23 cellular contexts compared by ENCODE assay signal in genomic region chr12:94638521-94638920, GRCh38. TPM values are rescaled to one million over a fixed set of nuclear protein-coding genes. Genes with fewer than 3 reads are reported as not detected.
DNase-seq lines count a peak whose midpoint lies in the region; ATAC-seq and TF ChIP-seq lines count a peak whose summit lies in the region.
"Had no signal": no experiment of that assay in that cellular context is flagged by ENCODE, and none has a peak within 500 bp of the region (broad histone marks: within the 10 kb centered on the region; RNA-seq: fewer than 3 reads in every experiment).

No MANE protein-coding gene starts in this region.

- TF ChIP-seq POLR2A in GM18505 (IDR thresholded peaks at IDR 0.05; ENCODE audit: borderline replicate concordance, extremely low read depth, insufficient read depth, insufficient read length), result no peak

- H3K36me3 Mint-ChIP-seq in CD14-positive monocyte (peaks cover 9 to 26% of the 10 kb centered on the region in 2 donors), nephron (ENCODE audit: low read depth) (peaks cover 14% of the 10 kb centered on the region)

- no peaks in the 10 kb centered on the region for H3K36me3 ChIP-seq in MM.1S (replicated peaks; ENCODE audit: insufficient read depth, low read length)
- H3K36me3 ChIP-seq: BE2C, HAP-1, MG63, Peyer's patch had no signal

- no peaks in the 10 kb centered on the region for H4K20me1 ChIP-seq in MM.1S (ENCODE audit: insufficient read depth, low read length)

- peaks cover 54% of the 10 kb centered on the region for H3K79me2 ChIP-seq in MM.1S (ENCODE audit: low read length)

- H3K9me3 ChIP-seq in MM.1S (replicated peaks; ENCODE audit: insufficient read depth, low read length), result no peaks in the 10 kb centered on the region
- H3K9me3 ChIP-seq: BE2C, HAP-1, MG63, Peyer's patch had no signal

- H3K27ac Mint-ChIP-seq in CD14-positive monocyte (peak overlapping the region in 2 of 7 donors; percentile 3 to 64), nephron (peak overlapping the region in 2 of 3 experiments; percentile 8 to 11)
- H3K27ac Mint-ChIP-seq: CD4-positive, alpha-beta T cell had no signal

- TF ChIP-seq CTCF in CD14-positive monocyte (IDR thresholded peaks at IDR 0.05), result no peak
- no peak for TF ChIP-seq CTCF in MM.1S (IDR thresholded peaks at IDR 0.05; ENCODE audit: low read length)
- no peak for TF ChIP-seq CTCF in nephron (IDR thresholded peaks at IDR 0.05; ENCODE audit: unreplicated experiment in 3 of 3)

- ATAC-seq in SK-N-SH treated with all-trans-retinoic acid at 6 μM for 48 hours (no peak), GM18505 (IDR thresholded peaks at IDR 0.05; ENCODE audit: unreplicated experiment) (no peak), HG02938 (IDR thresholded peaks at IDR 0.05; ENCODE audit: unreplicated experiment) (no peak)
- ATAC-seq: Right ventricle myocardium inferior had no signal

- no peak overlapping the region for H3K4me3 ChIP-seq in MM.1S (ENCODE audit: low read length)
- H3K4me3 ChIP-seq: GM23248, HAP-1, MG63, Peyer's patch had no signal

- peaks cover 22% of the 10 kb centered on the region for H3F3A ChIP-seq in MM.1S (ENCODE audit: insufficient read depth, low read length)

- H3K4me3 Mint-ChIP-seq in CD14-positive monocyte, result peak overlapping the region; percentile 4 to 60
- no peak overlapping the region for H3K4me3 Mint-ChIP-seq in nephron
- H3K4me3 Mint-ChIP-seq: CD4-positive, alpha-beta T cell had no signal

- H3K9me3 Mint-ChIP-seq in CD14-positive monocyte, result peaks cover 0 to 3% (median 0%) of the 10 kb centered on the region in 7 donors
- H3K9me3 Mint-ChIP-seq in nephron, result no peaks in the 10 kb centered on the region
- H3K9me3 Mint-ChIP-seq: CD4-positive, alpha-beta T cell had no signal

- peaks cover 40% of the 10 kb centered on the region for H3K4me1 ChIP-seq in MM.1S (ENCODE audit: low read length)
- H3K4me1 ChIP-seq: BE2C, HAP-1 had no signal

- no peak overlapping the region for H3K9ac ChIP-seq in MM.1S (ENCODE audit: low read length)
- H3K9ac ChIP-seq: GM23248 had no signal

- DNase-seq in CD14-positive monocyte (ENCODE audit: low spot score) (no peak), MM.1S (peak; percentile 41), hepatic stellate cell (ENCODE audit: low spot score) (no peak), COLO668 (lab: John Stamatoyannopoulos, UW; ENCODE audit: unreplicated experiment) (no peak)
- DNase-seq: BE2C; CD4-positive, alpha-beta T cell; DMS79; GM23248; IMR-90; Karpas-422; MG63; NCI-H1105 treated with DMSO at 0.1 percent for 48 hours; NCI-H187 treated with DMSO at 0.1 percent for 48 hours; NCI-H345; NCI-H526; Peyer's patch had no signal

- H3K4me2 ChIP-seq in MM.1S (ENCODE audit: low read depth, low read length), result peak overlapping the region; percentile 33

- H2AFZ ChIP-seq in MM.1S (ENCODE audit: low read length), result no peak overlapping the region
- H2AFZ ChIP-seq: GM23248 had no signal

- H3K27me3 Mint-ChIP-seq in CD14-positive monocyte (ENCODE audit: low read depth in 3 of 3) (peaks cover 11 to 21% (median 11%) of the 10 kb centered on the region in 3 donors), nephron (ENCODE audit: low read depth) (peaks cover 5% of the 10 kb centered on the region)

- H3K27ac ChIP-seq in MM.1S (ENCODE audit: low read length), result peak overlapping the region; percentile 66; the same call in 1 of the 2 replicates
- H3K27ac ChIP-seq: GM23248, HL-60, Peyer's patch had no signal

- intact Hi-C loops in CD14-positive monocyte (cut with micrococcal nuclease), result no loop called here

- H3K27me3 ChIP-seq in MM.1S (replicated peaks; ENCODE audit: insufficient read depth, low read length), result no peaks in the 10 kb centered on the region
- H3K27me3 ChIP-seq: BE2C, MG63, Peyer's patch had no signal

- H3K4me1 Mint-ChIP-seq in CD14-positive monocyte (peaks cover 41% of the 10 kb centered on the region), nephron (peaks cover 59% of the 10 kb centered on the region)

- H3K9me2 ChIP-seq in MM.1S (replicated peaks; ENCODE audit: insufficient read depth, low read length), result no peaks in the 10 kb centered on the region

TF ChIP-seq in SK-N-SH treated with all-trans-retinoic acid at 6 μM for 48 hours, 23 proteins besides CTCF, POLR2A, EP300 and RAD21:
- TF ChIP-seq ESRRG (CRISPR knock-in tag; IDR thresholded peaks at IDR 0.05), result no peak
- peak; percentile 86 for TF ChIP-seq SNAI2 (CRISPR knock-in tag; IDR thresholded peaks at IDR 0.05)

RNA-seq across cellular contexts. Expression of gene TMCC3, which starts 11.8 kb away (rescaled TPM):
- polyA plus RNA-seq in CD14-positive monocyte, result 10 to 100 TPM in 1 of 2 donors, 1 to 10 TPM in 1; 7.1 to 14.7 TPM

Comparison
In these comparisons a context has a peak if more than half of its experiments do, and no peak if none do; other contexts are left out.
1. H3K4me3 Mint-ChIP-seq: peak in CD14-positive monocyte (2 of 2); none in nephron (0 of 3).